ENCODE assay signal across 25 cellular contexts in genomic region chr1:31159323-31159722, GRCh38.
DNase-seq lines count a peak whose midpoint lies in the region; ATAC-seq, FAIRE-seq and TF ChIP-seq lines count a peak whose summit lies in the region.
"Had no signal": no experiment of that assay in that cellular context is flagged by ENCODE, and none has a peak within 500 bp of the region (broad histone marks: within the 10 kb centered on the region; RNA-seq: fewer than 3 reads in every experiment).

No MANE protein-coding gene starts in this region.

- no peak for TF ChIP-seq POLR2A in K562 (conservative IDR thresholded peaks at IDR 0.05)

- FAIRE-seq in K562 (lab: Jason Lieb, UNC), result no peak
- FAIRE-seq: A549, D721Med, GM12878, GM18507, H1 had no signal

- no peak overlapping the region for H3K4me3 Mint-ChIP-seq in CD8-positive, alpha-beta memory T cell
- H3K4me3 Mint-ChIP-seq in stimulated activated effector memory CD8-positive, alpha-beta T cell treated with anti-CD3 and anti-CD28 coated beads, Interleukin-12 subunit alpha, Interleukin-12 subunit beta, amount 100 ng/mL, for 72 hours, result no peak overlapping the region
- no peak overlapping the region for H3K4me3 Mint-ChIP-seq in CD14-positive monocyte
- H3K4me3 Mint-ChIP-seq: CD4-positive, alpha-beta memory T cell had no signal

- CTCF ChIA-PET in CD8-positive, alpha-beta memory T cell (lab: Charles Lee), result no interaction called here
- CTCF ChIA-PET in HEK293 (lab: Yijun Ruan, JAX), result interaction anchor here (1.2 kb wide), 1 partner anchor 236 kb away, joined by 3 read pairs; no protein-coding TSS in a partner anchor
- CTCF ChIA-PET in K562 (lab: Yijun Ruan, JAX; ENCODE audit: low intra/inter-chr PET ratio), result no interaction called here

- peaks cover 10 to 15% (median 12%) of the 10 kb centered on the region in 3 donors for H3K4me1 Mint-ChIP-seq in CD8-positive, alpha-beta memory T cell
- peaks cover 10% of the 10 kb centered on the region for H3K4me1 Mint-ChIP-seq in stimulated activated effector memory CD8-positive, alpha-beta T cell treated with anti-CD3 and anti-CD28 coated beads, Interleukin-12 subunit alpha, Interleukin-12 subunit beta, amount 100 ng/mL, for 72 hours
- peaks cover 13% of the 10 kb centered on the region for H3K4me1 Mint-ChIP-seq in CD14-positive monocyte

- no peaks in the 10 kb centered on the region for H3K36me3 Mint-ChIP-seq in CD8-positive, alpha-beta memory T cell
- no peaks in the 10 kb centered on the region for H3K36me3 Mint-ChIP-seq in stimulated activated effector memory CD8-positive, alpha-beta T cell treated with anti-CD3 and anti-CD28 coated beads, Interleukin-12 subunit alpha, Interleukin-12 subunit beta, amount 100 ng/mL, for 72 hours
- no peaks in the 10 kb centered on the region for H3K36me3 Mint-ChIP-seq in CD14-positive monocyte
- H3K36me3 Mint-ChIP-seq: CD4-positive, alpha-beta memory T cell had no signal

- in situ Hi-C loops in K562 (cut with MboI), result no loop called here

- peaks cover 0 to 8% of the 10 kb centered on the region in 2 donors for H3K27me3 Mint-ChIP-seq in CD8-positive, alpha-beta memory T cell
- peaks cover 0 to 5% (median 2%) of the 10 kb centered on the region in 3 donors for H3K27me3 Mint-ChIP-seq in CD14-positive monocyte (ENCODE audit: low read depth in 3 of 3)

- TF ChIP-seq RAD21 in K562 (CRISPR knock-in tag; conservative IDR thresholded peaks at IDR 0.05 in 1 of 2, IDR thresholded peaks at IDR 0.05 in 1 of 2), result no peak

- no peaks in the 10 kb centered on the region for H4K20me1 ChIP-seq in K562 (replicated peaks; ENCODE audit: control insufficient read depth, insufficient read depth, low read length)
- H4K20me1 ChIP-seq: BLaER1 treated with 17β-estradiol and CSF1 and Interleukin-3, amounts not matched to agents 10 nM and 100 nM had no signal

- no TSS peak for BruUV-seq in K562 (replicated peaks; lab: Mats Ljungman, UMichigan)

- H3K27ac ChIP-seq in CD8-positive, alpha-beta memory T cell (ENCODE audit: low read depth, low read length), result peak overlapping the region; percentile 18
- H3K27ac ChIP-seq in HEK293 (ENCODE audit: extremely low read depth, low read depth, low read length) (no peak overlapping the region), K562 (ENCODE audit: extremely low read depth, low read depth, low read length) (no peak overlapping the region; the same call in 2 of the 3 replicates), tibial artery (no peak overlapping the region)
- H3K27ac ChIP-seq: A549; BLaER1 treated with 17β-estradiol and CSF1 and Interleukin-3, amounts not matched to agents 10 nM and 100 nM; GM23248 had no signal

- no peak overlapping the region for H3K4me3 ChIP-seq in CD8-positive, alpha-beta memory T cell (ENCODE audit: low read length)
- no peak overlapping the region for H3K4me3 ChIP-seq in HEK293 (ENCODE audit: low read depth, low read length)
- no peak overlapping the region for H3K4me3 ChIP-seq in K562
- no peak overlapping the region for H3K4me3 ChIP-seq in tibial artery
- H3K4me3 ChIP-seq: A549; BLaER1 treated with 17β-estradiol and CSF1 and Interleukin-3, amounts not matched to agents 10 nM and 100 nM; GM12878; GM23248 had no signal

- H3K27me3 ChIP-seq in CD8-positive, alpha-beta memory T cell (ENCODE audit: insufficient read depth, low read length, poor library complexity, severe bottlenecking), result no peaks in the 10 kb centered on the region
- H3K27me3 ChIP-seq in K562 (ENCODE audit: control insufficient read depth in 2 of 2, insufficient read depth in 2 of 2, low read length in 2 of 2) (no peaks in the 10 kb centered on the region), tibial artery (no peaks in the 10 kb centered on the region)
- H3K27me3 ChIP-seq: BE2C; BLaER1 treated with 17β-estradiol and CSF1 and Interleukin-3, amounts not matched to agents 10 nM and 100 nM had no signal

- ATAC-seq in K562, result no peak
- ATAC-seq in stimulated activated effector memory CD8-positive, alpha-beta T cell treated with anti-CD3 and anti-CD28 coated beads, Interleukin-12 subunit alpha, Interleukin-12 subunit beta, amount 100 ng/mL, for 72 hours, result no peak
- ATAC-seq in GM18502 (IDR thresholded peaks at IDR 0.05; ENCODE audit: poor library complexity, unreplicated experiment), result no peak
- ATAC-seq: A549, GM12878 had no signal

- WGBS in K562 (ENCODE audit: insufficient coverage, low coverage, missing lambda C conversion rate), result 92% methylated on average over 2 of the region's 2 CpGs

- no peak overlapping the region; the same call in 1 of the 2 replicates for H3K4me2 ChIP-seq in K562 (ENCODE audit: insufficient read depth, low read length)
- H3K4me2 ChIP-seq: A549; BLaER1 treated with 17β-estradiol and CSF1 and Interleukin-3, amounts not matched to agents 10 nM and 100 nM had no signal

- TF ChIP-seq EP300 in K562 (IDR thresholded peaks at IDR 0.05; ENCODE audit: low read length), result no peak

- H3K9me3 ChIP-seq in CD8-positive, alpha-beta memory T cell (ENCODE audit: low read length), result no peaks in the 10 kb centered on the region
- H3K9me3 ChIP-seq in HEK293 (ENCODE audit: control insufficient read depth, insufficient read depth, low read depth, low read length), result no peaks in the 10 kb centered on the region
- H3K9me3 ChIP-seq in K562 (replicated peaks; ENCODE audit: control insufficient read depth, insufficient read depth, low read depth, low read length), result no peaks in the 10 kb centered on the region
- H3K9me3 ChIP-seq in tibial artery, result no peaks in the 10 kb centered on the region
- H3K9me3 ChIP-seq: A549; BE2C; BLaER1 treated with 17β-estradiol and CSF1 and Interleukin-3, amounts not matched to agents 10 nM and 100 nM had no signal

- no peak overlapping the region for H3K27ac Mint-ChIP-seq in CD8-positive, alpha-beta memory T cell
- H3K27ac Mint-ChIP-seq in stimulated activated effector memory CD8-positive, alpha-beta T cell treated with anti-CD3 and anti-CD28 coated beads, Interleukin-12 subunit alpha, Interleukin-12 subunit beta, amount 100 ng/mL, for 72 hours, result peak overlapping the region; percentile 40
- H3K27ac Mint-ChIP-seq in CD14-positive monocyte, result no peak overlapping the region
- H3K27ac Mint-ChIP-seq: CD4-positive, alpha-beta memory T cell had no signal

- no peaks in the 10 kb centered on the region for H3K9me3 Mint-ChIP-seq in CD8-positive, alpha-beta memory T cell
- H3K9me3 Mint-ChIP-seq in stimulated activated effector memory CD8-positive, alpha-beta T cell treated with anti-CD3 and anti-CD28 coated beads, Interleukin-12 subunit alpha, Interleukin-12 subunit beta, amount 100 ng/mL, for 72 hours, result no peaks in the 10 kb centered on the region
- no peaks in the 10 kb centered on the region for H3K9me3 Mint-ChIP-seq in CD14-positive monocyte
- H3K9me3 Mint-ChIP-seq: CD4-positive, alpha-beta memory T cell had no signal

- no peak for DNase-seq in CD8-positive, alpha-beta memory T cell
- DNase-seq in K562 (ENCODE audit: extremely low read depth in 1 of 4, low spot score in 3 of 4) (no peak), tibial artery (no peak), CD14-positive monocyte (ENCODE audit: low spot score) (no peak)
- no peak for DNase-seq in stimulated activated effector memory CD8-positive, alpha-beta T cell treated with anti-CD3 and anti-CD28 coated beads, Interleukin-12 subunit alpha, Interleukin-12 subunit beta, amount 100 ng/mL, for 72 hours (ENCODE audit: low spot score in 2 of 2)
- DNase-seq: 8988T; ACHN; AML-193; BE2C; CD4-positive, alpha-beta memory T cell; DMS 273 treated with DMSO at 0.1 percent for 48 hours; DMS79; EL; GDM1; GM23248; H7; HCEC 1CT had no signal

- intact Hi-C loops in K562 (cut with micrococcal nuclease) (loop anchor here (10.0 kb wide), 1 partner anchor 185 kb away; no protein-coding TSS in a partner anchor), tibial artery (cut with DNase I; ENCODE audit: low total_unique reads) (no loop called here), CD14-positive monocyte (cut with micrococcal nuclease) (no loop called here)

- H3K4me1 ChIP-seq in CD8-positive, alpha-beta memory T cell (ENCODE audit: insufficient read depth, low read length), result peaks cover 8% of the 10 kb centered on the region
- no peaks in the 10 kb centered on the region for H3K4me1 ChIP-seq in HEK293 (ENCODE audit: control insufficient read depth, insufficient read depth, low read length)
- H3K4me1 ChIP-seq in K562 (replicated peaks in 1 of 2; ENCODE audit: control insufficient read depth in 2 of 2, insufficient read depth in 2 of 2, low read length in 2 of 2), result peaks cover 35 to 49% of the 10 kb centered on the region in 2 experiments
- peaks cover 0 to 19% (median 7%) of the 10 kb centered on the region in 4 donors for H3K4me1 ChIP-seq in tibial artery
- H3K4me1 ChIP-seq: BE2C had no signal

- POLR2A ChIA-PET in CD8-positive, alpha-beta memory T cell (lab: Charles Lee), result no interaction called here
- POLR2A ChIA-PET in HEK293 (lab: Yijun Ruan, JAX) (interaction anchor here (1.5 kb wide), 1 partner anchor 11 kb away, joined by 7 read pairs; no protein-coding TSS in a partner anchor), K562 (lab: Yijun Ruan, JAX) (interaction anchor here (0.6 to 3.6 kb wide), 4 partner anchors 11 to 110 kb away, joined by 3 to 20 read pairs (median 4); no protein-coding TSS in a partner anchor)

- peaks cover 7% of the 10 kb centered on the region; the same call in 1 of the 3 replicates for H3K79me2 ChIP-seq in K562 (ENCODE audit: control insufficient read depth, insufficient read depth, low read length)

- peak overlapping the region; percentile 14 to 46; a peak in 3 of 4 replicates for H3K9ac ChIP-seq in K562 (ENCODE audit: insufficient read depth in 1 of 2, low read depth in 2 of 2, low read length in 2 of 2)
- H3K9ac ChIP-seq: BLaER1 treated with 17β-estradiol and CSF1 and Interleukin-3, amounts not matched to agents 10 nM and 100 nM; GM23248 had no signal

- no peak for TF ChIP-seq CTCF in HEK293 (tag by site-specific recombination; IDR thresholded peaks at IDR 0.05)
- no peak for TF ChIP-seq CTCF in K562 (IDR thresholded peaks at IDR 0.05 in 2 of 3, conservative IDR thresholded peaks at IDR 0.05 in 1 of 3; ENCODE audit: insufficient read depth in 2 of 3, low read depth in 1 of 3, low read length in 3 of 3)
- TF ChIP-seq CTCF in tibial artery (IDR thresholded peaks at IDR 0.05), result no peak
- TF ChIP-seq CTCF in CD14-positive monocyte (IDR thresholded peaks at IDR 0.05), result no peak

- H3K9me1 ChIP-seq in K562 (ENCODE audit: control insufficient read depth, insufficient read depth, low read length), result no peaks in the 10 kb centered on the region

- peak overlapping the region; percentile 82 for H2AFZ ChIP-seq in K562 (ENCODE audit: low read depth, low read length)
- H2AFZ ChIP-seq: GM23248 had no signal

- no peaks in the 10 kb centered on the region for H3K36me3 ChIP-seq in CD8-positive, alpha-beta memory T cell (ENCODE audit: insufficient read depth, low read length)
- H3K36me3 ChIP-seq in HEK293 (ENCODE audit: control insufficient read depth in 2 of 2, insufficient read depth in 1 of 2, low read length in 2 of 2), result no peaks in the 10 kb centered on the region; a peak in 1 of 3 replicates
- H3K36me3 ChIP-seq in K562 (ENCODE audit: control insufficient read depth, insufficient read depth, low read length), result no peaks in the 10 kb centered on the region
- no peaks in the 10 kb centered on the region for H3K36me3 ChIP-seq in tibial artery
- H3K36me3 ChIP-seq: BE2C; BLaER1 treated with 17β-estradiol and CSF1 and Interleukin-3, amounts not matched to agents 10 nM and 100 nM had no signal

TF ChIP-seq in HEK293, 187 proteins besides CTCF, POLR2A, EP300 and RAD21 (continues in another document):
- TF ChIP-seq PRDM1 (tag by site-specific recombination; IDR thresholded peaks at IDR 0.05), result no peak
